Comparison of ENCODE assay signal across 8 cellular contexts in genomic region chr7:30938435-30939316, GRCh38. TPM values are rescaled to one million over a fixed set of nuclear protein-coding genes. Genes with fewer than 3 reads are reported as not detected.
DNase-seq lines count a peak whose midpoint lies in the region; ATAC-seq, FAIRE-seq and TF ChIP-seq lines count a peak whose summit lies in the region.

No MANE protein-coding gene starts in this region.

- DNase-seq in ACHN (peak; percentile 78), GM18507 (ENCODE audit: extremely low spot score, insufficient read length, low read depth) (peak; percentile 67), NCI-H2107 (lab: John Stamatoyannopoulos, UW) (peak; percentile 75), WTC11 (ENCODE audit: low spot score) (peak; percentile 98), cerebellum (ENCODE audit: low spot score) (peak; percentile 71), left kidney (ENCODE audit: low read depth, low spot score) (peak; percentile 93)
- DNase-seq in stimulated activated CD4-positive, alpha-beta T cell treated with anti-CD3 and anti-CD28 coated beads, Interleukin-4, amount 100 ng/mL, for 48 hours (ENCODE audit: low read depth in 2 of 2) = peak; percentile 65 to 67

- no peaks in the 10 kb centered on the region for H3K36me3 Mint-ChIP-seq in WTC11

- FAIRE-seq in GM18507 (lab: Jason Lieb, UNC) = peak; percentile 93

- no peaks in the 10 kb centered on the region for H3K9me3 Mint-ChIP-seq in WTC11

- POLR2A ChIA-PET in WTC11 (lab: Charles Lee) = interaction anchor here (0.5 to 1.8 kb wide), 5 partner anchors 33 to 181 kb away, joined by 3 to 8 read pairs (median 5); no protein-coding TSS in a partner anchor

- peak; percentile 98 for TF ChIP-seq CTCF in WTC11 (IDR thresholded peaks at IDR 0.05)

- peak overlapping the region; percentile 47 for H3K4me3 Mint-ChIP-seq in WTC11

- peak; percentile 77 for ATAC-seq in HG02981 (IDR thresholded peaks at IDR 0.05; ENCODE audit: unreplicated experiment)
- peak; percentile 95 for ATAC-seq in WTC11

- no peak overlapping the region for H3K27ac Mint-ChIP-seq in WTC11

- CTCF ChIA-PET in WTC11 (lab: Charles Lee) = interaction anchor here (0.6 to 3.1 kb wide), 97 partner anchors 8 to 463 kb away, joined by 3 to 107 read pairs (median 5); partner anchors contain the start of genes AQP1, GHRHR and MINDY4

- in situ Hi-C loops in ACHN (cut with HindIII; ENCODE audit: low pct_ligation_motif_present, low pct_unique_long_range_greater_than_20kb, low sequenced_read_pairs) = no loop called here

- H3K27me3 Mint-ChIP-seq in WTC11 (ENCODE audit: low read depth) = no peaks in the 10 kb centered on the region; the same call in none of the 2 replicates

- H3K4me1 Mint-ChIP-seq in WTC11 = 0 out of 2 replicates have a peak, but pooled peaks cover 4% of the 10 kb centered on the region

TF ChIP-seq in WTC11, 78 proteins besides CTCF, POLR2A, EP300 and RAD21:
- TF ChIP-seq, protein P1, sequence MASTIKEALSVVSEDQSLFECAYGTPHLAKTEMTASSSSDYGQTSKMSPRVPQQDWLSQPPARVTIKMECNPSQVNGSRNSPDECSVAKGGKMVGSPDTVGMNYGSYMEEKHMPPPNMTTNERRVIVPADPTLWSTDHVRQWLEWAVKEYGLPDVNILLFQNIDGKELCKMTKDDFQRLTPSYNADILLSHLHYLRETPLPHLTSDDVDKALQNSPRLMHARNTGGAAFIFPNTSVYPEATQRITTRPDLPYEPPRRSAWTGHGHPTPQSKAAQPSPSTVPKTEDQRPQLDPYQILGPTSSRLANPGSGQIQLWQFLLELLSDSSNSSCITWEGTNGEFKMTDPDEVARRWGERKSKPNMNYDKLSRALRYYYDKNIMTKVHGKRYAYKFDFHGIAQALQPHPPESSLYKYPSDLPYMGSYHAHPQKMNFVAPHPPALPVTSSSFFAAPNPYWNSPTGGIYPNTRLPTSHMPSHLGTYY (CRISPR knock-in tag; IDR thresholded peaks at IDR 0.05) = no peak
- TF ChIP-seq MXD4 (CRISPR knock-in tag; IDR thresholded peaks at IDR 0.05; ENCODE audit: borderline replicate concordance) = no peak
- 0 out of 2 replicates have a peak, but pooled peaks have one; percentile 44 for TF ChIP-seq FOXK1 (CRISPR knock-in tag; IDR thresholded peaks at IDR 0.05)
- TF ChIP-seq, protein P2, sequence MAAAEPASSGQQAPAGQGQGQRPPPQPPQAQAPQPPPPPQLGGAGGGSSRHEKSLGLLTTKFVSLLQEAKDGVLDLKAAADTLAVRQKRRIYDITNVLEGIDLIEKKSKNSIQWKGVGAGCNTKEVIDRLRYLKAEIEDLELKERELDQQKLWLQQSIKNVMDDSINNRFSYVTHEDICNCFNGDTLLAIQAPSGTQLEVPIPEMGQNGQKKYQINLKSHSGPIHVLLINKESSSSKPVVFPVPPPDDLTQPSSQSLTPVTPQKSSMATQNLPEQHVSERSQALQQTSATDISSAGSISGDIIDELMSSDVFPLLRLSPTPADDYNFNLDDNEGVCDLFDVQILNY (CRISPR knock-in tag; IDR thresholded peaks at IDR 0.05) = 0 out of 2 replicates have a peak, but pooled peaks have one; percentile 31
- TF ChIP-seq ATF3 (CRISPR knock-in tag; conservative IDR thresholded peaks at IDR 0.05) = no peak
- TF ChIP-seq ZBTB21 (CRISPR knock-in tag; IDR thresholded peaks at IDR 0.05; ENCODE audit: borderline replicate concordance) = peak; percentile 71; the same call in 1 of the 2 replicates
- TF ChIP-seq, protein P3, sequence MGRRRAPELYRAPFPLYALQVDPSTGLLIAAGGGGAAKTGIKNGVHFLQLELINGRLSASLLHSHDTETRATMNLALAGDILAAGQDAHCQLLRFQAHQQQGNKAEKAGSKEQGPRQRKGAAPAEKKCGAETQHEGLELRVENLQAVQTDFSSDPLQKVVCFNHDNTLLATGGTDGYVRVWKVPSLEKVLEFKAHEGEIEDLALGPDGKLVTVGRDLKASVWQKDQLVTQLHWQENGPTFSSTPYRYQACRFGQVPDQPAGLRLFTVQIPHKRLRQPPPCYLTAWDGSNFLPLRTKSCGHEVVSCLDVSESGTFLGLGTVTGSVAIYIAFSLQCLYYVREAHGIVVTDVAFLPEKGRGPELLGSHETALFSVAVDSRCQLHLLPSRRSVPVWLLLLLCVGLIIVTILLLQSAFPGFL (CRISPR knock-in tag; IDR thresholded peaks at IDR 0.05; ENCODE audit: borderline replicate concordance) = no peak
- TF ChIP-seq NR3C1 (CRISPR knock-in tag; conservative IDR thresholded peaks at IDR 0.05; ENCODE audit: low read depth) = 0 out of 2 replicates have a peak, but pooled peaks have one; percentile 22
- peak; percentile 45; the same call in 1 of the 2 replicates for TF ChIP-seq TEAD1 (CRISPR knock-in tag; IDR thresholded peaks at IDR 0.05)
- TF ChIP-seq, protein P4, sequence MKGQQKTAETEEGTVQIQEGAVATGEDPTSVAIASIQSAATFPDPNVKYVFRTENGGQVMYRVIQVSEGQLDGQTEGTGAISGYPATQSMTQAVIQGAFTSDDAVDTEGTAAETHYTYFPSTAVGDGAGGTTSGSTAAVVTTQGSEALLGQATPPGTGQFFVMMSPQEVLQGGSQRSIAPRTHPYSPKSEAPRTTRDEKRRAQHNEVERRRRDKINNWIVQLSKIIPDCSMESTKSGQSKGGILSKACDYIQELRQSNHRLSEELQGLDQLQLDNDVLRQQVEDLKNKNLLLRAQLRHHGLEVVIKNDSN (CRISPR knock-in tag; IDR thresholded peaks at IDR 0.05) = peak; percentile 92
- peak; percentile 92 for TF ChIP-seq USF2 (CRISPR knock-in tag; IDR thresholded peaks at IDR 0.05)
- peak; percentile 83; the same call in 1 of the 2 replicates for TF ChIP-seq FOXP1 (CRISPR knock-in tag; IDR thresholded peaks at IDR 0.05; ENCODE audit: borderline replicate concordance)
- TF ChIP-seq ZNF138 (CRISPR knock-in tag; conservative IDR thresholded peaks at IDR 0.05) = peak; percentile 76; the same call in 1 of the 2 replicates
- peak; percentile 46; the same call in 1 of the 2 replicates for TF ChIP-seq SP1 (CRISPR knock-in tag; conservative IDR thresholded peaks at IDR 0.05)
- TF ChIP-seq, protein P5, sequence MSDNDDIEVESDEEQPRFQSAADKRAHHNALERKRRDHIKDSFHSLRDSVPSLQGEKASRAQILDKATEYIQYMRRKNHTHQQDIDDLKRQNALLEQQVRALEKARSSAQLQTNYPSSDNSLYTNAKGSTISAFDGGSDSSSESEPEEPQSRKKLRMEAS (CRISPR knock-in tag; IDR thresholded peaks at IDR 0.05) = peak; percentile 81
- TF ChIP-seq MYBL2 (CRISPR knock-in tag; IDR thresholded peaks at IDR 0.05) = peak; percentile 57; the same call in 1 of the 2 replicates
- TF ChIP-seq NFE2L1 (CRISPR knock-in tag; IDR thresholded peaks at IDR 0.05) = peak; percentile 61; the same call in 1 of the 2 replicates
- 0 out of 2 replicates have a peak, but pooled peaks have one; percentile 34 for TF ChIP-seq ARID4B (CRISPR knock-in tag; IDR thresholded peaks at IDR 0.05; ENCODE audit: borderline replicate concordance)

RNA-seq across cellular contexts. Expression of gene GHRHR, which starts 25.1 kb away (rescaled TPM):
- total RNA-seq in WTC11 (2021) = 4.0 to 6.6 TPM (median 5.0 TPM) in 3 replicates
- total RNA-seq in cerebellum = 4.3 TPM

RNA-seq across cellular contexts. Expression of gene AQP1, which starts 27.0 kb away (rescaled TPM):
- 0.81 to 1.4 TPM (median 1.1 TPM) in 3 replicates for total RNA-seq in WTC11 (2021)
- 2.3 TPM for total RNA-seq in cerebellum

Comparison
In these comparisons a context has a peak if more than half of its experiments do, and no peak if none do; other contexts are left out.
1. Peak in every context shown above with its lines: DNase-seq and ATAC-seq.